Comparison of ENCODE assay signal across 8 cellular contexts in genomic region chr5:58458851-58459275, GRCh38. TPM values are rescaled to one million over a fixed set of nuclear protein-coding genes. Genes with fewer than 3 reads are reported as not detected.
DNase-seq lines count a peak whose midpoint lies in the region; ATAC-seq and TF ChIP-seq lines count a peak whose summit lies in the region.

No MANE protein-coding gene starts in this region.

- H3K4me1 Mint-ChIP-seq in activated T-cell treated with anti-CD3 and anti-CD28 coated beads, Interleukin-2, amount 50 U/mL, for 4 hours (ENCODE audit: low read depth): peaks cover 16% of the 10 kb centered on the region

- no peak for ATAC-seq in activated T-cell treated with anti-CD3 and anti-CD28 coated beads, Interleukin-2, amount 50 U/mL, for 4 hours
- ATAC-seq in right lobe of liver (no peak), GM21515 (IDR thresholded peaks at IDR 0.05; ENCODE audit: unreplicated experiment) (no peak), left lobe of liver (no peak)

- peaks cover 14% of the 10 kb centered on the region for H3K36me3 Mint-ChIP-seq in activated T-cell treated with anti-CD3 and anti-CD28 coated beads, Interleukin-2, amount 50 U/mL, for 4 hours (ENCODE audit: insufficient read depth)

- H3K36me3 ChIP-seq in right lobe of liver: peaks cover 0 to 38% (median 18%) of the 10 kb centered on the region in 4 donors
- H3K36me3 ChIP-seq in tibial artery: peaks cover 12 to 25% (median 22%) of the 10 kb centered on the region in 3 donors

- WGBS in right lobe of liver (ENCODE audit: insufficient coverage, low coverage, low lambda C conversion rate, missing lambda C conversion rate): 3% methylated on average over 10 of the region's 10 CpGs

- peaks cover 10% of the 10 kb centered on the region for H3K27me3 Mint-ChIP-seq in activated T-cell treated with anti-CD3 and anti-CD28 coated beads, Interleukin-2, amount 50 U/mL, for 4 hours (ENCODE audit: low read depth)

- TF ChIP-seq POLR2A in right lobe of liver (IDR thresholded peaks at IDR 0.05): no peak

- peak overlapping the region; percentile 80 to 89 (median 85) for H3K4me3 ChIP-seq in right lobe of liver
- peak overlapping the region; percentile 57 to 85 for H3K4me3 ChIP-seq in tibial artery

- no peak for DNase-seq in activated T-cell treated with anti-CD3 and anti-CD28 coated beads, Interleukin-2, amount 50 U/mL, for 4 hours
- DNase-seq in activated T-cell treated with anti-CD3 and anti-CD28 coated beads for 4 hours (no peak), astrocyte of the hippocampus (ENCODE audit: low read depth, low spot score) (peak; percentile 65), right lobe of liver (no peak), tibial artery (no peak), left lobe of liver (ENCODE audit: low spot score) (no peak)
- DNase-seq in effector CD4-positive, alpha-beta T cell: no peak

- TF ChIP-seq CTCF in right lobe of liver (IDR thresholded peaks at IDR 0.05) (no peak), tibial artery (IDR thresholded peaks at IDR 0.05) (no peak)

- no peaks in the 10 kb centered on the region for H3K27me3 ChIP-seq in right lobe of liver
- no peaks in the 10 kb centered on the region for H3K27me3 ChIP-seq in tibial artery

- no peaks in the 10 kb centered on the region for H3K9me3 ChIP-seq in right lobe of liver
- no peaks in the 10 kb centered on the region for H3K9me3 ChIP-seq in tibial artery

- no peaks in the 10 kb centered on the region for H3K9me3 Mint-ChIP-seq in activated T-cell treated with anti-CD3 and anti-CD28 coated beads, Interleukin-2, amount 50 U/mL, for 4 hours

- H3K4me3 Mint-ChIP-seq in activated T-cell treated with anti-CD3 and anti-CD28 coated beads, Interleukin-2, amount 50 U/mL, for 4 hours: peak overlapping the region; percentile 82

- peak overlapping the region; percentile 98 to 100 (median 99) for H3K27ac ChIP-seq in right lobe of liver
- peak overlapping the region; percentile 85 to 91 for H3K27ac ChIP-seq in tibial artery

- peaks cover 0 to 12% (median 0%) of the 10 kb centered on the region in 4 donors for H3K4me1 ChIP-seq in right lobe of liver
- peaks cover 0 to 40% (median 9%) of the 10 kb centered on the region in 4 donors for H3K4me1 ChIP-seq in tibial artery

- intact Hi-C loops in right lobe of liver (cut with DNase I) (loop anchor here in 1 of 2 donors (10.0 kb wide), 1 partner anchor 674 kb away; no protein-coding TSS in a partner anchor), tibial artery (cut with DNase I; ENCODE audit: low total_unique reads) (no loop called here)

RNA-seq across cellular contexts. Expression of gene PLK2, which starts 1.0 kb away (rescaled TPM):
- 1 to 10 TPM; 2.6 to 5.6 (median 4.4) TPM for total RNA-seq in activated T-cell treated with anti-CD3 and anti-CD28 coated beads, Interleukin-2, amount 50 U/mL, for 4 hours
- total RNA-seq in right lobe of liver: 10 to 100 TPM in 5 of 6 experiments, 1 to 10 TPM in 1; 9.3 to 54.7 (median 22.8) TPM
- 12.3 TPM for total RNA-seq in left lobe of liver

RNA-seq across cellular contexts. Expression of gene GAPT, which starts 32.4 kb away (rescaled TPM):
- total RNA-seq in activated T-cell treated with anti-CD3 and anti-CD28 coated beads, Interleukin-2, amount 50 U/mL, for 4 hours: not detected
- under 1 TPM in 4 of 6 experiments, not detected in 2; 0.07 to 0.74 (median 0.29) TPM for total RNA-seq in right lobe of liver
- total RNA-seq in left lobe of liver: 0.08 TPM
